Comparison of ENCODE assay signal across 13 cellular contexts in genomic region chr7:157792954-157793353, GRCh38.
"Had no signal": no experiment of that assay in that cellular context is flagged by ENCODE, and none has a peak within 500 bp of the region (broad histone marks: within the 10 kb centered on the region; RNA-seq: fewer than 3 reads in every experiment).

No MANE protein-coding gene starts in this region.

- H3K27me3 ChIP-seq: transverse colon had no signal

- H3K9me3 ChIP-seq: transverse colon had no signal

- DNase-seq: activated CD4-positive, alpha-beta T cell treated with anti-CD3 and anti-CD28 coated beads, Interleukin-2, amount 50 U/mL, for 1 hour; activated CD8-positive, alpha-beta memory T cell treated with anti-CD3 and anti-CD28 coated beads for 24 hours; activated gamma-delta T cell treated with Interleukin-2 at 50 U/mL for 16 hours; activated naive CD8-positive, alpha-beta T cell treated with anti-CD3 and anti-CD28 coated beads, Interleukin-2, amount 10 ng/mL, durations not matched to agents 7 days and 5 days; central memory CD4-positive, alpha-beta T cell; effector CD8-positive, alpha-beta T cell; foreskin melanocyte; left ventricle myocardium superior; stimulated activated CD4-positive, alpha-beta T cell treated with anti-CD3 and anti-CD28 coated beads, Interleukin-4, amount 100 ng/mL, for 4 hours; stimulated activated CD8-positive, alpha-beta memory T cell treated with anti-CD3 and anti-CD28 coated beads, Interleukin-4, amount 100 ng/mL, for 48 hours; stimulated activated naive CD8-positive, alpha-beta T cell treated with anti-CD3 and anti-CD28 coated beads, Interleukin-15, Interleukin-2, amounts not matched to agents 100 U/mL and 50 U/mL, for 24 hours; transverse colon had no signal

- H3K4me3 ChIP-seq: skin epidermis, transverse colon had no signal

- H3K36me3 ChIP-seq: transverse colon had no signal

- H3K4me1 ChIP-seq: transverse colon had no signal

- H3K27ac ChIP-seq: skin epidermis, transverse colon had no signal
